In genomic region chr1:26281971-26282693, GRCh38 we compare ENCODE assay signal across 9 cellular contexts. TPM values are rescaled to one million over a fixed set of nuclear protein-coding genes. Genes with fewer than 3 reads are reported as not detected.
A peak's percentile ranks its signal among the peaks of the same experiment; 100 is the strongest.
DNase-seq lines count a peak whose midpoint lies in the region; ATAC-seq, FAIRE-seq and TF ChIP-seq lines count a peak whose summit lies in the region.
"Had no signal": no experiment of that assay in that cellular context is flagged by ENCODE, and none has a peak within 500 bp of the region (broad histone marks: within the 10 kb centered on the region; RNA-seq: fewer than 3 reads in every experiment).

No MANE protein-coding gene starts in this region.

- H2AFZ ChIP-seq in GM23338: no peak overlapping the region

- peak overlapping the region; percentile 92 for H3K4me2 ChIP-seq in GM23338

- H3F3A ChIP-seq in GM23338 (replicated peaks; ENCODE audit: low read depth): peaks cover 15% of the 10 kb centered on the region

- H3K9me3 Mint-ChIP-seq in GM23338: no peaks in the 10 kb centered on the region; the same call in 2 of the 3 replicates

- DNase-seq in GM23338 (ENCODE audit: low spot score): peak; percentile 92
- DNase-seq in OCI-M1 (lab: John Stamatoyannopoulos, UW): peak; percentile 80
- no peak for DNase-seq in erythroblast (lab: John Stamatoyannopoulos, UW)
- no peak for DNase-seq in D721Med (ENCODE audit: insufficient read length, low spot score)
- DNase-seq in DMS114 treated with DMSO at 0.1 percent for 48 hours (lab: John Stamatoyannopoulos, UW; ENCODE audit: unreplicated experiment): no peak

- H4K20me1 ChIP-seq in GM23338 (replicated peaks; ENCODE audit: insufficient read depth): 0 out of 2 replicates have a peak, but pooled peaks cover 3% of the 10 kb centered on the region

- TF ChIP-seq CTCF in GM23338 (conservative IDR thresholded peaks at IDR 0.05; ENCODE audit: low read depth in 2 of 2) (no peak), D721Med (IDR thresholded peaks at IDR 0.05; ENCODE audit: insufficient read depth, missing control alignments) (no peak)

- no peak for FAIRE-seq in D721Med (lab: Jason Lieb, UNC)

- no peak overlapping the region for H3K9ac ChIP-seq in rectal smooth muscle tissue (ENCODE audit: low read length)

- ATAC-seq in GM23338 (peak; percentile 52), HG03025 (IDR thresholded peaks at IDR 0.05; ENCODE audit: low FRiP score, unreplicated experiment) (no peak), HG02571 (IDR thresholded peaks at IDR 0.05; ENCODE audit: unreplicated experiment) (no peak)

- peaks cover 29% of the 10 kb centered on the region for H3K27me3 Mint-ChIP-seq in GM23338 (ENCODE audit: insufficient read depth, low read depth, poor library complexity)

- peaks cover 43% of the 10 kb centered on the region for H3K4me1 Mint-ChIP-seq in GM23338

- H3K79me2 ChIP-seq in GM23338 (replicated peaks; ENCODE audit: insufficient read depth): no peaks in the 10 kb centered on the region

- H3K36me3 ChIP-seq in GM23338 (ENCODE audit: insufficient read depth) (peaks cover 8% of the 10 kb centered on the region), rectal smooth muscle tissue (ENCODE audit: control insufficient read depth, insufficient read depth, low read length) (peaks cover 3% of the 10 kb centered on the region)

- H3K4me1 ChIP-seq in GM23338 (ENCODE audit: insufficient read depth): peaks cover 20% of the 10 kb centered on the region
- peaks cover 7% of the 10 kb centered on the region for H3K4me1 ChIP-seq in rectal smooth muscle tissue (ENCODE audit: control insufficient read depth, insufficient read depth, low read length)

- peak overlapping the region; percentile 52 for H3K27ac Mint-ChIP-seq in GM23338

- peak overlapping the region; percentile 66; the same call in 1 of the 2 replicates for H3K27ac ChIP-seq in GM23338 (ENCODE audit: low read depth)
- H3K27ac ChIP-seq in rectal smooth muscle tissue (ENCODE audit: low read depth, low read length): no peak overlapping the region

- H3K4me3 Mint-ChIP-seq in GM23338: peak overlapping the region; percentile 61

- H3K27me3 ChIP-seq in GM23338 (ENCODE audit: insufficient read depth) (no peaks in the 10 kb centered on the region), rectal smooth muscle tissue (ENCODE audit: control insufficient read depth, insufficient read depth, low read length) (no peaks in the 10 kb centered on the region)

- peaks cover 20% of the 10 kb centered on the region for H3K36me3 Mint-ChIP-seq in GM23338 (ENCODE audit: low read depth)

- no peaks in the 10 kb centered on the region for H3K9me2 ChIP-seq in GM23338 (ENCODE audit: insufficient read depth)

- peak; percentile 5 for TF ChIP-seq POLR2A in erythroblast (IDR thresholded peaks at IDR 0.05; ENCODE audit: low read length)

- H3K4me3 ChIP-seq in GM23338: peak overlapping the region; percentile 85
- peak overlapping the region; percentile 22 for H3K4me3 ChIP-seq in rectal smooth muscle tissue (ENCODE audit: low read length)

TF ChIP-seq in GM23338, 12 proteins besides CTCF, POLR2A, EP300 and RAD21:
- TF ChIP-seq REST (IDR thresholded peaks at IDR 0.05; ENCODE audit: unreplicated experiment) (no peak), ZNF331 (CRISPR knock-in tag; IDR thresholded peaks at IDR 0.05; ENCODE audit: low read depth) (no peak), CREB1 (CRISPR knock-in tag; IDR thresholded peaks at IDR 0.05; ENCODE audit: low read depth) (no peak), STAT1 (IDR thresholded peaks at IDR 0.05; ENCODE audit: unreplicated experiment) (no peak), JUNB (IDR thresholded peaks at IDR 0.05; ENCODE audit: unreplicated experiment) (no peak), POLR2AphosphoS5 (IDR thresholded peaks at IDR 0.05; ENCODE audit: low read depth) (peak; percentile 25; the same call in 1 of the 2 replicates), ZNF462 (CRISPR knock-in tag; IDR thresholded peaks at IDR 0.05) (no peak)
TF ChIP-seq in GM23338: peak in this region for 1.

RNA-seq across cellular contexts. Expression of gene SH3BGRL3, which starts 2.2 kb away (rescaled TPM):
- total RNA-seq in GM23338 (2014; rRNA removed; shearing (Covaris generic)): 28.9 and 30.9 TPM in 2 replicates
- 370 and 378 TPM in 2 replicates for polyA plus RNA-seq in GM23338 (2016; fragmentation: Nextera tagmentation; extraction: Ambion mirVana)

RNA-seq across cellular contexts. Expression of gene UBXN11, which starts 24.3 kb away (rescaled TPM):
- total RNA-seq in GM23338 (2014; rRNA removed; shearing (Covaris generic)): 8.0 and 9.4 TPM in 2 replicates
- polyA plus RNA-seq in GM23338 (2016; fragmentation: Nextera tagmentation; extraction: Ambion mirVana): 7.3 and 8.3 TPM in 2 replicates

RNA-seq across cellular contexts. Expression of gene CD52, which starts 35.6 kb away (rescaled TPM):
- total RNA-seq in GM23338 (2014; rRNA removed; shearing (Covaris generic)): not detected in 2 replicates
- 7.3 and 9.6 TPM in 2 replicates for polyA plus RNA-seq in GM23338 (2016; fragmentation: Nextera tagmentation; extraction: Ambion mirVana)
- total RNA-seq: SK-MEL-5 had no signal

RNA-seq across cellular contexts. Expression of gene CEP85, which starts 48.1 kb away (rescaled TPM):
- total RNA-seq in GM23338 (2014; rRNA removed; shearing (Covaris generic)): 26.1 and 36.8 TPM in 2 replicates
- polyA plus RNA-seq in GM23338 (2016; fragmentation: Nextera tagmentation; extraction: Ambion mirVana): 11.6 and 12.8 TPM in 2 replicates

Comparison
In these comparisons a context has a peak if more than half of its experiments do, and no peak if none do; other contexts are left out.
1. DNase-seq: peak in GM23338 (single experiment) and OCI-M1 (single experiment); none in erythroblast (0 of 2), D721Med (single experiment) and DMS114 treated with DMSO at 0.1 percent for 48 hours (single experiment).